In genomic region chr2:53970898-53971681, GRCh38 we compare ENCODE assay signal across 1 cellular context.
TF ChIP-seq lines count a peak whose summit lies in the region.

Gene PSME4 (minus strand): TSS chr2:53970993. CDS start chr2:53970784, 209 bp downstream.

TF ChIP-seq in K562, 482 proteins besides CTCF, POLR2A, EP300 and RAD21 (continued from another document and continues in another):
- TF ChIP-seq, protein P1, sequence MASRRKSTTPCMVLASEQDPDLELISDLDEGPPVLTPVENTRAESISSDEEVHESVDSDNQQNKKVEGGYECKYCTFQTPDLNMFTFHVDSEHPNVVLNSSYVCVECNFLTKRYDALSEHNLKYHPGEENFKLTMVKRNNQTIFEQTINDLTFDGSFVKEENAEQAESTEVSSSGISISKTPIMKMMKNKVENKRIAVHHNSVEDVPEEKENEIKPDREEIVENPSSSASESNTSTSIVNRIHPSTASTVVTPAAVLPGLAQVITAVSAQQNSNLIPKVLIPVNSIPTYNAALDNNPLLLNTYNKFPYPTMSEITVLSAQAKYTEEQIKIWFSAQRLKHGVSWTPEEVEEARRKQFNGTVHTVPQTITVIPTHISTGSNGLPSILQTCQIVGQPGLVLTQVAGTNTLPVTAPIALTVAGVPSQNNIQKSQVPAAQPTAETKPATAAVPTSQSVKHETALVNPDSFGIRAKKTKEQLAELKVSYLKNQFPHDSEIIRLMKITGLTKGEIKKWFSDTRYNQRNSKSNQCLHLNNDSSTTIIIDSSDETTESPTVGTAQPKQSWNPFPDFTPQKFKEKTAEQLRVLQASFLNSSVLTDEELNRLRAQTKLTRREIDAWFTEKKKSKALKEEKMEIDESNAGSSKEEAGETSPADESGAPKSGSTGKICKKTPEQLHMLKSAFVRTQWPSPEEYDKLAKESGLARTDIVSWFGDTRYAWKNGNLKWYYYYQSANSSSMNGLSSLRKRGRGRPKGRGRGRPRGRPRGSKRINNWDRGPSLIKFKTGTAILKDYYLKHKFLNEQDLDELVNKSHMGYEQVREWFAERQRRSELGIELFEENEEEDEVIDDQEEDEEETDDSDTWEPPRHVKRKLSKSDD (conservative IDR thresholded peaks at IDR 0.05; ENCODE audit: low read length) = no peak
- TF ChIP-seq ZNF146 (CRISPR knock-in tag; IDR thresholded peaks at IDR 0.05; ENCODE audit: unreplicated experiment) (no peak), PML (IDR thresholded peaks at IDR 0.05; ENCODE audit: low read length) (peak; percentile 62; the same call in 1 of the 2 replicates), ZNF347 (CRISPR knock-in tag; IDR thresholded peaks at IDR 0.05; ENCODE audit: low read depth) (no peak), ETV1 (tag; conservative IDR thresholded peaks at IDR 0.05; ENCODE audit: low read depth) (no peak), ZNF408 (CRISPR knock-in tag; IDR thresholded peaks at IDR 0.05; ENCODE audit: low read depth) (no peak), ZNF280A (IDR thresholded peaks at IDR 0.05; ENCODE audit: low read depth, partially characterized antibody) (no peak), NFE2L1 (tag; IDR thresholded peaks at IDR 0.05; ENCODE audit: borderline replicate concordance, low read depth) (no peak), ZNF57 (CRISPR knock-in tag; IDR thresholded peaks at IDR 0.05) (no peak), ZNF175 (CRISPR knock-in tag; IDR thresholded peaks at IDR 0.05; ENCODE audit: low read depth) (no peak), ATF1 (CRISPR knock-in tag; IDR thresholded peaks at IDR 0.05) (no peak), ATF1 (tag; IDR thresholded peaks at IDR 0.05) (peak; percentile 78), PHB (CRISPR knock-in tag; IDR thresholded peaks at IDR 0.05) (no peak), BDP1 (IDR thresholded peaks at IDR 0.05; ENCODE audit: insufficient read depth, insufficient read length) (no peak), ZNF212 (CRISPR knock-in tag; IDR thresholded peaks at IDR 0.05) (no peak), ZKSCAN3 (CRISPR knock-in tag; IDR thresholded peaks at IDR 0.05) (no peak), ZBTB49 (CRISPR knock-in tag; IDR thresholded peaks at IDR 0.05; ENCODE audit: borderline replicate concordance) (no peak), E2F6 (IDR thresholded peaks at IDR 0.05; ENCODE audit: borderline replicate concordance in 1 of 2, extremely low read depth in 1 of 2, insufficient read depth in 1 of 2, insufficient read length in 1 of 2, low read depth in 1 of 2, low read length in 1 of 2, poor library complexity in 1 of 2, severe bottlenecking in 1 of 2) (peak; percentile 33 to 82), RBM34 (IDR thresholded peaks at IDR 0.05; ENCODE audit: borderline replicate concordance, insufficient read depth, low read length) (no peak), ETS2 (tag; IDR thresholded peaks at IDR 0.05; ENCODE audit: borderline replicate concordance, poor library complexity, severe bottlenecking) (no peak), ARHGAP35 (IDR thresholded peaks at IDR 0.05; ENCODE audit: partially characterized antibody) (no peak), LARP7 (IDR thresholded peaks at IDR 0.05) (no peak), WHSC1 (IDR thresholded peaks at IDR 0.05; ENCODE audit: low read length) (no peak), ZNF311 (CRISPR knock-in tag; IDR thresholded peaks at IDR 0.05) (no peak), MGA (IDR thresholded peaks at IDR 0.05) (peak; percentile 83), ZKSCAN8 (CRISPR knock-in tag; IDR thresholded peaks at IDR 0.05) (no peak), ZNF445 (CRISPR knock-in tag; IDR thresholded peaks at IDR 0.05; ENCODE audit: low read depth) (no peak), CBX1 (IDR thresholded peaks at IDR 0.05; ENCODE audit: low read depth) (0 out of 2 replicates have a peak, but pooled peaks have one; percentile 69), SREBF2 (CRISPR knock-in tag; IDR thresholded peaks at IDR 0.05) (no peak), SETDB1 (IDR thresholded peaks at IDR 0.05; ENCODE audit: low read length) (no peak), HDAC8 (tag; IDR thresholded peaks at IDR 0.05) (no peak), RFX7 (CRISPR knock-in tag; IDR thresholded peaks at IDR 0.05) (no peak), CBFA2T2 (conservative IDR thresholded peaks at IDR 0.05) (no peak), NFE2 (IDR thresholded peaks at IDR 0.05; ENCODE audit: low read depth) (no peak; the same call in 1 of the 2 replicates), SIN3A (IDR thresholded peaks at IDR 0.05; ENCODE audit: borderline replicate concordance in 2 of 2, control insufficient read depth in 1 of 2, low read depth in 2 of 2, low read length in 2 of 2) (0 out of 4 replicates have a peak, but pooled peaks of 1 of the 2 experiments have one; percentile 37)
- TF ChIP-seq, protein P2, sequence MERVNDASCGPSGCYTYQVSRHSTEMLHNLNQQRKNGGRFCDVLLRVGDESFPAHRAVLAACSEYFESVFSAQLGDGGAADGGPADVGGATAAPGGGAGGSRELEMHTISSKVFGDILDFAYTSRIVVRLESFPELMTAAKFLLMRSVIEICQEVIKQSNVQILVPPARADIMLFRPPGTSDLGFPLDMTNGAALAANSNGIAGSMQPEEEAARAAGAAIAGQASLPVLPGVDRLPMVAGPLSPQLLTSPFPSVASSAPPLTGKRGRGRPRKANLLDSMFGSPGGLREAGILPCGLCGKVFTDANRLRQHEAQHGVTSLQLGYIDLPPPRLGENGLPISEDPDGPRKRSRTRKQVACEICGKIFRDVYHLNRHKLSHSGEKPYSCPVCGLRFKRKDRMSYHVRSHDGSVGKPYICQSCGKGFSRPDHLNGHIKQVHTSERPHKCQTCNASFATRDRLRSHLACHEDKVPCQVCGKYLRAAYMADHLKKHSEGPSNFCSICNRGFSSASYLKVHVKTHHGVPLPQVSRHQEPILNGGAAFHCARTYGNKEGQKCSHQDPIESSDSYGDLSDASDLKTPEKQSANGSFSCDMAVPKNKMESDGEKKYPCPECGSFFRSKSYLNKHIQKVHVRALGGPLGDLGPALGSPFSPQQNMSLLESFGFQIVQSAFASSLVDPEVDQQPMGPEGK (CRISPR knock-in tag; IDR thresholded peaks at IDR 0.05; ENCODE audit: borderline replicate concordance) = no peak
